In genomic region chr19:52197964-52198363, GRCh38 we compare ENCODE assay signal across 17 cellular contexts. TPM values are rescaled to one million over a fixed set of nuclear protein-coding genes. Genes with fewer than 3 reads are reported as not detected.
DNase-seq lines count a peak whose midpoint lies in the region; ATAC-seq and TF ChIP-seq lines count a peak whose summit lies in the region.
"Had no signal": no experiment of that assay in that cellular context is flagged by ENCODE, and none has a peak within 500 bp of the region (broad histone marks: within the 10 kb centered on the region; RNA-seq: fewer than 3 reads in every experiment).

No MANE protein-coding gene starts in this region.

- 61 to 82% (median 78%) methylated on average over 3 of the region's 3 CpGs for whole genome bisulfite sequencing in adrenal gland, 4 donors
- 82 to 86% (median 84%) methylated on average over 3 of the region's 3 CpGs for WGBS in psoas muscle, 3 donors

- TF ChIP-seq CTCF in CD4-positive, alpha-beta T cell (IDR thresholded peaks at IDR 0.05): no peak
- TF ChIP-seq CTCF in adrenal gland (IDR thresholded peaks at IDR 0.05): no peak
- TF ChIP-seq CTCF in psoas muscle (IDR thresholded peaks at IDR 0.05): no peak

- H3K4me1 Mint-ChIP-seq in activated T-cell treated with anti-CD3 and anti-CD28 coated beads, Interleukin-2, amount 50 U/mL, for 72 hours (ENCODE audit: low read depth): peaks cover 25% of the 10 kb centered on the region
- peaks cover 82% of the 10 kb centered on the region for H3K4me1 Mint-ChIP-seq in CD4-positive, alpha-beta T cell (ENCODE audit: low read depth)

- no peaks in the 10 kb centered on the region for H3K9me3 ChIP-seq in CD4-positive, alpha-beta T cell (ENCODE audit: control insufficient read depth, low read length)
- H3K9me3 ChIP-seq in adrenal gland (replicated peaks in 1 of 3) (no peaks in the 10 kb centered on the region), psoas muscle (no peaks in the 10 kb centered on the region)
- H3K9me3 ChIP-seq: BE2C, HAP-1 had no signal

- CTCF ChIA-PET in CD4-positive, alpha-beta T cell (lab: Charles Lee): no interaction called here

- H3K36me3 Mint-ChIP-seq in activated T-cell treated with anti-CD3 and anti-CD28 coated beads, Interleukin-2, amount 50 U/mL, for 72 hours (ENCODE audit: insufficient read depth in 2 of 2): peaks cover 3 to 14% of the 10 kb centered on the region in 2 donors
- H3K36me3 Mint-ChIP-seq in CD4-positive, alpha-beta T cell (ENCODE audit: low read depth): peaks cover 88% of the 10 kb centered on the region

- H3K27me3 ChIP-seq in CD4-positive, alpha-beta T cell (ENCODE audit: control insufficient read depth, insufficient read depth, low read length): no peaks in the 10 kb centered on the region
- H3K27me3 ChIP-seq in adrenal gland: no peaks in the 10 kb centered on the region
- no peaks in the 10 kb centered on the region for H3K27me3 ChIP-seq in psoas muscle (ENCODE audit: insufficient read depth in 3 of 3, low read length in 2 of 3)
- H3K27me3 ChIP-seq: BE2C had no signal

- H3K4me3 ChIP-seq in adrenal gland (no peak overlapping the region), psoas muscle (no peak overlapping the region)
- H3K4me3 ChIP-seq: HAP-1 had no signal

- no peak for ATAC-seq in activated T-cell treated with anti-CD3 and anti-CD28 coated beads, Interleukin-2, amount 50 U/mL, for 72 hours (replicated peaks in 1 of 2)
- no peak for ATAC-seq in CD4-positive, alpha-beta T cell (ENCODE audit: poor library complexity)
- no peak for ATAC-seq in psoas muscle
- ATAC-seq in HG03159 (IDR thresholded peaks at IDR 0.05; ENCODE audit: unreplicated experiment): no peak

- TF ChIP-seq POLR2A in adrenal gland (IDR thresholded peaks at IDR 0.05): no peak

- no peak for DNase-seq in activated T-cell treated with anti-CD3 and anti-CD28 coated beads, Interleukin-2, amount 50 U/mL, for 72 hours
- no peak for DNase-seq in activated T-cell treated with anti-CD3 and anti-CD28 coated beads, Interleukin-2, amount 50 U/mL, for 48 hours
- no peak for DNase-seq in CD4-positive, alpha-beta T cell
- no peak for DNase-seq in adrenal gland
- DNase-seq in psoas muscle: no peak
- DNase-seq in activated effector memory CD4-positive, alpha-beta T cell treated with anti-CD3 and anti-CD28 coated beads, Interleukin-2, amount 50 U/mL, for 16 hours: no peak
- DNase-seq: BE2C; CD4-positive, alpha-beta memory T cell; DMS153; GDM1; NCI-H1694 treated with DMSO at 0.1 percent for 48 hours; NCI-H510A; NCI-H748 treated with DMSO at 0.1 percent for 48 hours; OCI-M1; SHP77 had no signal

- no peak overlapping the region for H3K27ac ChIP-seq in CD4-positive, alpha-beta T cell (ENCODE audit: low read depth, low read length)
- H3K27ac ChIP-seq in adrenal gland (peak overlapping the region in 4 of 5 donors; percentile 50 to 99 (median 71)), psoas muscle (peak overlapping the region; percentile 84)

- H3K36me3 ChIP-seq in adrenal gland (replicated peaks in 1 of 2) (peaks cover 0 to 47% of the 10 kb centered on the region in 2 donors), psoas muscle (ENCODE audit: insufficient read depth in 1 of 2, low read depth in 1 of 2) (peaks cover 15 to 70% of the 10 kb centered on the region in 2 donors)

- H3K9me3 Mint-ChIP-seq in activated T-cell treated with anti-CD3 and anti-CD28 coated beads, Interleukin-2, amount 50 U/mL, for 72 hours: no peaks in the 10 kb centered on the region
- no peaks in the 10 kb centered on the region for H3K9me3 Mint-ChIP-seq in CD4-positive, alpha-beta T cell
- H3K9me3 Mint-ChIP-seq: CD4-positive, alpha-beta memory T cell had no signal

- no peaks in the 10 kb centered on the region for H3K27me3 Mint-ChIP-seq in activated T-cell treated with anti-CD3 and anti-CD28 coated beads, Interleukin-2, amount 50 U/mL, for 72 hours (ENCODE audit: low read depth)
- no peaks in the 10 kb centered on the region for H3K27me3 Mint-ChIP-seq in CD4-positive, alpha-beta T cell
- H3K27me3 Mint-ChIP-seq: CD4-positive, alpha-beta memory T cell had no signal

- peaks cover 41 to 94% of the 10 kb centered on the region in 2 donors for H3K4me1 ChIP-seq in adrenal gland (replicated peaks in 1 of 2)
- H3K4me1 ChIP-seq in psoas muscle: peaks cover 88% of the 10 kb centered on the region
- H3K4me1 ChIP-seq: HAP-1 had no signal

- H3K4me3 Mint-ChIP-seq in activated T-cell treated with anti-CD3 and anti-CD28 coated beads, Interleukin-2, amount 50 U/mL, for 72 hours: no peak overlapping the region
- no peak overlapping the region for H3K4me3 Mint-ChIP-seq in CD4-positive, alpha-beta T cell
- H3K4me3 Mint-ChIP-seq: CD4-positive, alpha-beta memory T cell had no signal

- intact Hi-C loops in CD4-positive, alpha-beta T cell (cut with DNase I, micrococcal nuclease): no loop called here
- intact Hi-C loops in adrenal gland (cut with DNase I): no loop called here
- intact Hi-C loops in psoas muscle (cut with DNase I): no loop called here

- peak overlapping the region; percentile 67 for H3K27ac Mint-ChIP-seq in activated T-cell treated with anti-CD3 and anti-CD28 coated beads, Interleukin-2, amount 50 U/mL, for 72 hours
- H3K27ac Mint-ChIP-seq in CD4-positive, alpha-beta T cell: peak overlapping the region; percentile 30

- POLR2A ChIA-PET in CD4-positive, alpha-beta T cell (lab: Charles Lee): interaction anchor here (1.6 kb wide), 1 partner anchor 8 kb away, joined by 14 read pairs; the partner anchor contains the start of gene PPP2R1A

RNA-seq across cellular contexts. Expression of gene PPP2R1A, which starts 8.1 kb away (rescaled TPM):
- total RNA-seq in activated T-cell treated with anti-CD3 and anti-CD28 coated beads, Interleukin-2, amount 50 U/mL, for 72 hours: 100 to 1,000 TPM; 160 to 181 TPM
- 100 to 1,000 TPM; 151 to 157 TPM for total RNA-seq in CD4-positive, alpha-beta T cell
- total RNA-seq in adrenal gland (1,000 to 10,000 TPM in 1 of 8 donors, 100 to 1,000 TPM in 7; 161 to 1,330 (median 328) TPM), psoas muscle (100 to 1,000 TPM; 182 to 340 (median 268) TPM)
- polyA plus RNA-seq in adrenal gland (100 to 1,000 TPM; 349 to 638 (median 554) TPM), psoas muscle (100 to 1,000 TPM; 127 to 400 (median 139) TPM)

RNA-seq across cellular contexts. Expression of gene ZNF836, which starts 26.5 kb away (rescaled TPM):
- 10 to 100 TPM; 15.3 to 18.2 TPM for total RNA-seq in activated T-cell treated with anti-CD3 and anti-CD28 coated beads, Interleukin-2, amount 50 U/mL, for 72 hours
- total RNA-seq in CD4-positive, alpha-beta T cell: 10 to 100 TPM; 24.1 to 26.2 TPM
- 100 to 1,000 TPM in 1 of 8 donors, 10 to 100 TPM in 6, 1 to 10 TPM in 1; 7.4 to 180 (median 29.2) TPM for total RNA-seq in adrenal gland
- polyA plus RNA-seq in adrenal gland: 10 to 100 TPM; 13.2 to 61.2 (median 15.1) TPM
- 1 to 10 TPM; 2.1 to 6.4 (median 3.9) TPM for total RNA-seq in psoas muscle
- polyA plus RNA-seq in psoas muscle: 1 to 10 TPM; 1.3 to 4.4 (median 1.8) TPM

RNA-seq across cellular contexts. Expression of gene ZNF616, which starts 58.2 kb away (rescaled TPM):
- 10 to 100 TPM; 10.4 to 12.1 TPM for total RNA-seq in activated T-cell treated with anti-CD3 and anti-CD28 coated beads, Interleukin-2, amount 50 U/mL, for 72 hours
- 1 to 10 TPM in 1 of 2 experiments, under 1 TPM in 1; 0.99 to 1.5 TPM for total RNA-seq in CD4-positive, alpha-beta T cell
- total RNA-seq in adrenal gland (10 to 100 TPM in 7 of 8 donors, 1 to 10 TPM in 1; 7.0 to 55.4 (median 15.1) TPM), psoas muscle (1 to 10 TPM; 1.8 to 6.2 (median 3.8) TPM)
- polyA plus RNA-seq in adrenal gland (10 to 100 TPM in 1 of 3 donors, 1 to 10 TPM in 2; 5.2 to 42.8 (median 5.6) TPM), psoas muscle (1 to 10 TPM; 1.5 to 4.8 (median 2.2) TPM)
